8 cellular contexts compared by ENCODE assay signal in genomic region chr17:46411172-46411852, GRCh38. TPM values are rescaled to one million over a fixed set of nuclear protein-coding genes. Genes with fewer than 3 reads are reported as not detected.
DNase-seq lines count a peak whose midpoint lies in the region; ATAC-seq and TF ChIP-seq lines count a peak whose summit lies in the region.
"Not testable (repeated sequence)": the region's sequence is repeated elsewhere in the genome, so short reads cannot be mapped to it uniquely, and the experiment has no call there.

No MANE protein-coding gene starts in this region.

- not testable (repeated sequence) for H3K9me3 ChIP-seq in CD4-positive, alpha-beta T cell (ENCODE audit: control insufficient read depth, low read length); lower lobe of right lung

- H3K27ac Mint-ChIP-seq in CD4-positive, alpha-beta T cell; activated naive CD4-positive, alpha-beta T cell treated with anti-CD3 and anti-CD28 coated beads, Interleukin-2, amount 50 U/mL, for 72 hours; stimulated activated effector memory CD8-positive, alpha-beta T cell treated with anti-CD3 and anti-CD28 coated beads, Interleukin-12 subunit alpha, Interleukin-12 subunit beta, amount 100 ng/mL, for 72 hours: not testable (repeated sequence)

- not testable (repeated sequence) for H3K27me3 Mint-ChIP-seq in CD4-positive, alpha-beta T cell

- not testable (repeated sequence) for DNase-seq in CD4-positive, alpha-beta T cell; activated naive CD4-positive, alpha-beta T cell treated with anti-CD3 and anti-CD28 coated beads, Interleukin-2, amount 50 U/mL, for 72 hours (ENCODE audit: low spot score in 2 of 2); lower lobe of right lung; stimulated activated effector memory CD8-positive, alpha-beta T cell treated with anti-CD3 and anti-CD28 coated beads, Interleukin-12 subunit alpha, Interleukin-12 subunit beta, amount 100 ng/mL, for 72 hours (ENCODE audit: low spot score in 2 of 2)

- H3K9me3 Mint-ChIP-seq in CD4-positive, alpha-beta T cell; activated naive CD4-positive, alpha-beta T cell treated with anti-CD3 and anti-CD28 coated beads, Interleukin-2, amount 50 U/mL, for 72 hours; stimulated activated effector memory CD8-positive, alpha-beta T cell treated with anti-CD3 and anti-CD28 coated beads, Interleukin-12 subunit alpha, Interleukin-12 subunit beta, amount 100 ng/mL, for 72 hours: not testable (repeated sequence)

- TF ChIP-seq CTCF in CD4-positive, alpha-beta T cell (IDR thresholded peaks at IDR 0.05); lower lobe of right lung (IDR thresholded peaks at IDR 0.05): not testable (repeated sequence)

- not testable (repeated sequence) for H3K4me3 ChIP-seq in lower lobe of right lung

- H3K36me3 Mint-ChIP-seq in CD4-positive, alpha-beta T cell (ENCODE audit: low read depth); activated naive CD4-positive, alpha-beta T cell treated with anti-CD3 and anti-CD28 coated beads, Interleukin-2, amount 50 U/mL, for 72 hours; stimulated activated effector memory CD8-positive, alpha-beta T cell treated with anti-CD3 and anti-CD28 coated beads, Interleukin-12 subunit alpha, Interleukin-12 subunit beta, amount 100 ng/mL, for 72 hours: not testable (repeated sequence)

- ATAC-seq in CD4-positive, alpha-beta T cell (ENCODE audit: poor library complexity): peak; percentile 78
- ATAC-seq in GM18907 (IDR thresholded peaks at IDR 0.05; ENCODE audit: unreplicated experiment) (peak; percentile 63), GM21619 (IDR thresholded peaks at IDR 0.05; ENCODE audit: unreplicated experiment) (peak; percentile 64), HG03196 (IDR thresholded peaks at IDR 0.05; ENCODE audit: unreplicated experiment) (peak; percentile 85), lower lobe of right lung (peak; percentile 26 to 67)
- ATAC-seq in activated CD4-positive, CD25-positive, alpha-beta regulatory T cell treated with anti-CD3 and anti-CD28 coated beads, Interleukin-2, amount 50 U/mL, for 24 hours: peak; percentile 89
- peak; percentile 92 for ATAC-seq in activated naive CD4-positive, alpha-beta T cell treated with anti-CD3 and anti-CD28 coated beads, Interleukin-2, amount 50 U/mL, for 72 hours
- ATAC-seq in stimulated activated effector memory CD8-positive, alpha-beta T cell treated with anti-CD3 and anti-CD28 coated beads, Interleukin-12 subunit alpha, Interleukin-12 subunit beta, amount 100 ng/mL, for 72 hours: peak; percentile 99

- H3K4me3 Mint-ChIP-seq in CD4-positive, alpha-beta T cell; stimulated activated effector memory CD8-positive, alpha-beta T cell treated with anti-CD3 and anti-CD28 coated beads, Interleukin-12 subunit alpha, Interleukin-12 subunit beta, amount 100 ng/mL, for 72 hours: not testable (repeated sequence)

- not testable (repeated sequence) for H3K27ac ChIP-seq in CD4-positive, alpha-beta T cell (ENCODE audit: low read depth, low read length); lower lobe of right lung

- H3K4me1 Mint-ChIP-seq in CD4-positive, alpha-beta T cell (ENCODE audit: low read depth); stimulated activated effector memory CD8-positive, alpha-beta T cell treated with anti-CD3 and anti-CD28 coated beads, Interleukin-12 subunit alpha, Interleukin-12 subunit beta, amount 100 ng/mL, for 72 hours: not testable (repeated sequence)

- intact Hi-C loops in CD4-positive, alpha-beta T cell (cut with DNase I, micrococcal nuclease); lower lobe of right lung (cut with DNase I): not testable (repeated sequence)

- H3K4me1 ChIP-seq in lower lobe of right lung: not testable (repeated sequence)

- H3K36me3 ChIP-seq in lower lobe of right lung: not testable (repeated sequence)

- not testable (repeated sequence) for H3K27me3 ChIP-seq in CD4-positive, alpha-beta T cell (ENCODE audit: control insufficient read depth, insufficient read depth, low read length); lower lobe of right lung (ENCODE audit: low read depth)

- CTCF ChIA-PET in CD4-positive, alpha-beta T cell (lab: Charles Lee): not testable (repeated sequence)

- POLR2A ChIA-PET in CD4-positive, alpha-beta T cell (lab: Charles Lee): not testable (repeated sequence)

RNA-seq across cellular contexts. Expression of gene ARL17B, which starts 49.7 kb away (rescaled TPM):
- total RNA-seq in CD4-positive, alpha-beta T cell: 10 to 100 TPM; 22.0 to 23.9 TPM
- total RNA-seq in activated naive CD4-positive, alpha-beta T cell treated with anti-CD3 and anti-CD28 coated beads, Interleukin-2, amount 50 U/mL, for 72 hours: 10 to 100 TPM; 15.9 to 21.0 TPM
- 29.3 TPM for total RNA-seq in lower lobe of right lung

Comparison
In these comparisons a context has a peak if more than half of its experiments do, and no peak if none do; other contexts are left out.
1. ATAC-seq: peak in every context shown above with its lines; median percentile 99 in stimulated activated effector memory CD8-positive, alpha-beta T cell treated with anti-CD3 and anti-CD28 coated beads, Interleukin-12 subunit alpha, Interleukin-12 subunit beta, amount 100 ng/mL, for 72 hours; 92 in activated naive CD4-positive, alpha-beta T cell treated with anti-CD3 and anti-CD28 coated beads, Interleukin-2, amount 50 U/mL, for 72 hours; 89 in activated CD4-positive, CD25-positive, alpha-beta regulatory T cell treated with anti-CD3 and anti-CD28 coated beads, Interleukin-2, amount 50 U/mL, for 24 hours; 85 in HG03196; 78 in CD4-positive, alpha-beta T cell; 64 in GM21619; 63 in GM18907; 46 in lower lobe of right lung.